ENCODE assay signal across 1 cellular context in genomic region chr1:83932693-83933092, GRCh38.
TF ChIP-seq lines count a peak whose summit lies in the region.

No MANE protein-coding gene starts in this region.

TF ChIP-seq in K562, 482 proteins besides CTCF, POLR2A, EP300 and RAD21 (continued from another document):
- TF ChIP-seq, protein P1, sequence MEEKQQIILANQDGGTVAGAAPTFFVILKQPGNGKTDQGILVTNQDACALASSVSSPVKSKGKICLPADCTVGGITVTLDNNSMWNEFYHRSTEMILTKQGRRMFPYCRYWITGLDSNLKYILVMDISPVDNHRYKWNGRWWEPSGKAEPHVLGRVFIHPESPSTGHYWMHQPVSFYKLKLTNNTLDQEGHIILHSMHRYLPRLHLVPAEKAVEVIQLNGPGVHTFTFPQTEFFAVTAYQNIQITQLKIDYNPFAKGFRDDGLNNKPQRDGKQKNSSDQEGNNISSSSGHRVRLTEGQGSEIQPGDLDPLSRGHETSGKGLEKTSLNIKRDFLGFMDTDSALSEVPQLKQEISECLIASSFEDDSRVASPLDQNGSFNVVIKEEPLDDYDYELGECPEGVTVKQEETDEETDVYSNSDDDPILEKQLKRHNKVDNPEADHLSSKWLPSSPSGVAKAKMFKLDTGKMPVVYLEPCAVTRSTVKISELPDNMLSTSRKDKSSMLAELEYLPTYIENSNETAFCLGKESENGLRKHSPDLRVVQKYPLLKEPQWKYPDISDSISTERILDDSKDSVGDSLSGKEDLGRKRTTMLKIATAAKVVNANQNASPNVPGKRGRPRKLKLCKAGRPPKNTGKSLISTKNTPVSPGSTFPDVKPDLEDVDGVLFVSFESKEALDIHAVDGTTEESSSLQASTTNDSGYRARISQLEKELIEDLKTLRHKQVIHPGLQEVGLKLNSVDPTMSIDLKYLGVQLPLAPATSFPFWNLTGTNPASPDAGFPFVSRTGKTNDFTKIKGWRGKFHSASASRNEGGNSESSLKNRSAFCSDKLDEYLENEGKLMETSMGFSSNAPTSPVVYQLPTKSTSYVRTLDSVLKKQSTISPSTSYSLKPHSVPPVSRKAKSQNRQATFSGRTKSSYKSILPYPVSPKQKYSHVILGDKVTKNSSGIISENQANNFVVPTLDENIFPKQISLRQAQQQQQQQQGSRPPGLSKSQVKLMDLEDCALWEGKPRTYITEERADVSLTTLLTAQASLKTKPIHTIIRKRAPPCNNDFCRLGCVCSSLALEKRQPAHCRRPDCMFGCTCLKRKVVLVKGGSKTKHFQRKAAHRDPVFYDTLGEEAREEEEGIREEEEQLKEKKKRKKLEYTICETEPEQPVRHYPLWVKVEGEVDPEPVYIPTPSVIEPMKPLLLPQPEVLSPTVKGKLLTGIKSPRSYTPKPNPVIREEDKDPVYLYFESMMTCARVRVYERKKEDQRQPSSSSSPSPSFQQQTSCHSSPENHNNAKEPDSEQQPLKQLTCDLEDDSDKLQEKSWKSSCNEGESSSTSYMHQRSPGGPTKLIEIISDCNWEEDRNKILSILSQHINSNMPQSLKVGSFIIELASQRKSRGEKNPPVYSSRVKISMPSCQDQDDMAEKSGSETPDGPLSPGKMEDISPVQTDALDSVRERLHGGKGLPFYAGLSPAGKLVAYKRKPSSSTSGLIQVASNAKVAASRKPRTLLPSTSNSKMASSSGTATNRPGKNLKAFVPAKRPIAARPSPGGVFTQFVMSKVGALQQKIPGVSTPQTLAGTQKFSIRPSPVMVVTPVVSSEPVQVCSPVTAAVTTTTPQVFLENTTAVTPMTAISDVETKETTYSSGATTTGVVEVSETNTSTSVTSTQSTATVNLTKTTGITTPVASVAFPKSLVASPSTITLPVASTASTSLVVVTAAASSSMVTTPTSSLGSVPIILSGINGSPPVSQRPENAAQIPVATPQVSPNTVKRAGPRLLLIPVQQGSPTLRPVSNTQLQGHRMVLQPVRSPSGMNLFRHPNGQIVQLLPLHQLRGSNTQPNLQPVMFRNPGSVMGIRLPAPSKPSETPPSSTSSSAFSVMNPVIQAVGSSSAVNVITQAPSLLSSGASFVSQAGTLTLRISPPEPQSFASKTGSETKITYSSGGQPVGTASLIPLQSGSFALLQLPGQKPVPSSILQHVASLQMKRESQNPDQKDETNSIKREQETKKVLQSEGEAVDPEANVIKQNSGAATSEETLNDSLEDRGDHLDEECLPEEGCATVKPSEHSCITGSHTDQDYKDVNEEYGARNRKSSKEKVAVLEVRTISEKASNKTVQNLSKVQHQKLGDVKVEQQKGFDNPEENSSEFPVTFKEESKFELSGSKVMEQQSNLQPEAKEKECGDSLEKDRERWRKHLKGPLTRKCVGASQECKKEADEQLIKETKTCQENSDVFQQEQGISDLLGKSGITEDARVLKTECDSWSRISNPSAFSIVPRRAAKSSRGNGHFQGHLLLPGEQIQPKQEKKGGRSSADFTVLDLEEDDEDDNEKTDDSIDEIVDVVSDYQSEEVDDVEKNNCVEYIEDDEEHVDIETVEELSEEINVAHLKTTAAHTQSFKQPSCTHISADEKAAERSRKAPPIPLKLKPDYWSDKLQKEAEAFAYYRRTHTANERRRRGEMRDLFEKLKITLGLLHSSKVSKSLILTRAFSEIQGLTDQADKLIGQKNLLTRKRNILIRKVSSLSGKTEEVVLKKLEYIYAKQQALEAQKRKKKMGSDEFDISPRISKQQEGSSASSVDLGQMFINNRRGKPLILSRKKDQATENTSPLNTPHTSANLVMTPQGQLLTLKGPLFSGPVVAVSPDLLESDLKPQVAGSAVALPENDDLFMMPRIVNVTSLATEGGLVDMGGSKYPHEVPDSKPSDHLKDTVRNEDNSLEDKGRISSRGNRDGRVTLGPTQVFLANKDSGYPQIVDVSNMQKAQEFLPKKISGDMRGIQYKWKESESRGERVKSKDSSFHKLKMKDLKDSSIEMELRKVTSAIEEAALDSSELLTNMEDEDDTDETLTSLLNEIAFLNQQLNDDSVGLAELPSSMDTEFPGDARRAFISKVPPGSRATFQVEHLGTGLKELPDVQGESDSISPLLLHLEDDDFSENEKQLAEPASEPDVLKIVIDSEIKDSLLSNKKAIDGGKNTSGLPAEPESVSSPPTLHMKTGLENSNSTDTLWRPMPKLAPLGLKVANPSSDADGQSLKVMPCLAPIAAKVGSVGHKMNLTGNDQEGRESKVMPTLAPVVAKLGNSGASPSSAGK (IDR thresholded peaks at IDR 0.05), result no peak
- no peak for TF ChIP-seq MYBL2 (IDR thresholded peaks at IDR 0.05; ENCODE audit: low read depth)
- TF ChIP-seq MYBL2 (CRISPR knock-in tag; IDR thresholded peaks at IDR 0.05; ENCODE audit: borderline replicate concordance), result no peak
- TF ChIP-seq ZNF780A (CRISPR knock-in tag; IDR thresholded peaks at IDR 0.05), result no peak
